1 cellular context compared by ENCODE assay signal in the genomic region with DNA sequence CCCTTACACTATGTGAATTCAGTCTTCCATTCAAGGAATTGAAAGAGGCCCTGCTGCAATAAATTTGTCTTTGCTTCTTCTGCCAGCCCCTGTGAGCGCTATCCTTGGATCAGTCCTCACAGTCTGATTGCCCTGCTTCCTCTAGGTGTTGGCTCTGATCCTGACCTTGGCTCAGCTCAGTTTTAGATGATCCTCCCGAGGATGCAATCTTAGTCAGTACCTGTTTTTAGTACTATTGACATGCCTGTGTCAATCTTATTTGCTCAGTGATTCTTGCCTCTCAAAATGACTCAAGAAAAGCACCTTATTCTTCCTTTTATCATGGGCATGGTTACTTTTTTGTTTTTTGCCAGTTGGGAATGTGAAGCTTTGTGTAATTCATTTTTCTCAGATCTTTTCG.
TF ChIP-seq lines count a peak whose summit lies in the region.

No MANE protein-coding gene starts in this region.

TF ChIP-seq in GM12878, 131 proteins besides CTCF, POLR2A, EP300 and RAD21 (continued from another document):
- TF ChIP-seq ZBTB4 (CRISPR knock-in tag; IDR thresholded peaks at IDR 0.05) (no peak), ZBED1 (IDR thresholded peaks at IDR 0.05; ENCODE audit: borderline replicate concordance) (no peak), HDGF (IDR thresholded peaks at IDR 0.05) (no peak), SUPT20H (IDR thresholded peaks at IDR 0.05; ENCODE audit: borderline replicate concordance, control insufficient read depth, low read depth, low read length) (no peak)
